1 cellular context compared by ENCODE assay signal in the genomic region with DNA sequence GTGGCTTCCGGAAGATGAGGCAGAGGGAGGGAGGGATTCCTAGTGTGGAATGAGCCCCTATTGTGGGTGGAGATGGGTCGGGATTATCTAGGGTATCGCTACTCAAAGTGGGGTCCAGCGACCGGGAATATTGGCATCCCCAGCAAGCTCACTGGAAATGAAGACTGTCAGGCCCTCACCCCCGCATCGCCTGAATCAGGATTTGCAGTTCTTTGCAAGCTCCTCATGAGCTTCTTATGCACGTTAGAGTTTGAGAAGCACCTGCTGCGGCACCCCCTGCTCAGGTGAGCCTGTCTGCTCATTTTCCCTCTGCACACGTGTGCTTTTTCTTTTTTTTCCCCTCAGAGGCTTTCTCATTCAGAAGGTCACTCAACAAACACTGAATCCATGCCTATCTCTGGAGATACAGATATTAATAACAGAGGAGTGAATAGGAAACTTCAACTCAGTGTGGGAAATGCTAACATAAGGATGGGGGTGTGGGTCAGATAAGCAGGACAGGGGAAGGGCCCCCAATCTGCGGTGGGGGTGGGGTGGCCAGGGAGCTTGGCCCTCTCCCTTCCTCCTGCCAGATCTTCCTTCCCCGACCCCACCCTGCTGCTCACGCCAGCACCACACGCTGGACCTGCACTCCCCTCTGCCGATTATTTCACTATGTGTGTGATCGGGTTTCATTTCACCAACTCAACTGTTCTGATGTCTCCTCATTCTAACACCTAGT.
TF ChIP-seq lines count a peak whose summit lies in the region.

No MANE protein-coding gene starts in this region.

TF ChIP-seq in HEK293, 187 proteins besides CTCF, POLR2A, EP300 and RAD21 (continued from another document):
- TF ChIP-seq ZNF776 (tag by site-specific recombination; IDR thresholded peaks at IDR 0.05; ENCODE audit: borderline replicate concordance) (no peak), ZBTB26 (tag by site-specific recombination; optimal IDR thresholded peaks at IDR 0.05) (no peak), ZNF791 (tag by site-specific recombination; IDR thresholded peaks at IDR 0.05) (no peak), INSM2 (tag by site-specific recombination; IDR thresholded peaks at IDR 0.05) (no peak), ZNF266 (tag by site-specific recombination; IDR thresholded peaks at IDR 0.05; ENCODE audit: low read depth) (no peak), ZNF112 (tag by site-specific recombination; IDR thresholded peaks at IDR 0.05) (no peak), ZNF843 (tag by site-specific recombination; IDR thresholded peaks at IDR 0.05) (no peak), ZNF626 (tag by site-specific recombination; IDR thresholded peaks at IDR 0.05) (no peak), SCRT2 (tag by site-specific recombination; IDR thresholded peaks at IDR 0.05) (no peak)
